ENCODE assay signal across 8 cellular contexts in the genomic region with DNA sequence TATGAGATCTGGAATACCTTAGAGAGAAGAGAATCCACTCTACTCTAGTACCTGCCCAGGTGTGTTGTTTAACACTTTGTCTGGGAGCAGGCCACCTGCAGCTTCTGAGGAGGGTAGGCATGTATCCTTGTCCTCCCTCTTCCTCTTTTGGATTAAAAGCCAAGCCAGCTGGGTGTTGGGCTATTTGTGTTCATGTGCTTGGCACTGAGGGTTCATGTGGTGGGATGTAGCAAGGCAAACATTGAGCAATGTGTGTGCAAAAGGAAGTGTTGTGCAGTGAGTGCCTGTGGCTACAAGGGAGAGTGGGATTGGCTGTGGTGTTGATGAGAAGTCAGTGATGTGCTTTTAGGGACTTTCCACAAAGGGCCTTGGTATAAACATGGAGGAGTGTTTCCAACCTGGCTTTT. TPM values are rescaled to one million over a fixed set of nuclear protein-coding genes. Genes with fewer than 3 reads are reported as not detected.
A peak's percentile ranks its signal among the peaks of the same experiment; 100 is the strongest.
DNase-seq lines count a peak whose midpoint lies in the region; ATAC-seq and TF ChIP-seq lines count a peak whose summit lies in the region.

No MANE protein-coding gene starts in this region.

- peaks cover 63% of the 10 kb centered on the region for H3K79me2 ChIP-seq in SK-N-SH (ENCODE audit: insufficient read depth)

- peak overlapping the region; percentile 82; the same call in 1 of the 2 replicates for H3K4me3 Mint-ChIP-seq in HFFc6
- no peak overlapping the region for H3K4me3 Mint-ChIP-seq in activated CD8-positive, alpha-beta T cell treated with anti-CD3 and anti-CD28 coated beads, Interleukin-2, amount 10 ng/mL, durations not matched to agents 7 days and 5 days

- TF ChIP-seq EP300 in SK-N-SH (IDR thresholded peaks at IDR 0.05; ENCODE audit: borderline replicate concordance in 1 of 2, low read depth in 1 of 2, low read length in 1 of 2): no peak

- H3K9me3 ChIP-seq in SK-N-SH: no peaks in the 10 kb centered on the region

- peaks cover 42% of the 10 kb centered on the region for H3K4me1 Mint-ChIP-seq in HFFc6 (ENCODE audit: low read depth)
- peaks cover 15% of the 10 kb centered on the region for H3K4me1 Mint-ChIP-seq in activated CD8-positive, alpha-beta T cell treated with anti-CD3 and anti-CD28 coated beads, Interleukin-2, amount 10 ng/mL, durations not matched to agents 7 days and 5 days (ENCODE audit: low read depth)

- peak; percentile 53 for ATAC-seq in activated CD8-positive, alpha-beta T cell treated with anti-CD3 and anti-CD28 coated beads, Interleukin-2, amount 10 ng/mL, durations not matched to agents 7 days and 5 days
- peak; percentile 69 for ATAC-seq in left ventricle myocardium superior
- no peak for ATAC-seq in HG03175 (IDR thresholded peaks at IDR 0.05; ENCODE audit: unreplicated experiment)

- no peak for TF ChIP-seq CTCF in HFFc6 (IDR thresholded peaks at IDR 0.05)
- TF ChIP-seq CTCF in SK-N-SH (IDR thresholded peaks at IDR 0.05): no peak

- no peak overlapping the region for H3K4me2 ChIP-seq in SK-N-SH

- H3K4me3 ChIP-seq in SK-N-SH (ENCODE audit: low read depth in 2 of 2, low read length in 1 of 2): no peak overlapping the region

- peaks cover 0 to 26% of the 10 kb centered on the region in 2 experiments; a peak in 2 of 4 replicates for H3K4me1 ChIP-seq in SK-N-SH (ENCODE audit: control insufficient read depth in 1 of 2, insufficient read depth in 2 of 2, low read depth in 1 of 2, low read length in 1 of 2)

- DNase-seq in CD1c-positive myeloid dendritic cell (ENCODE audit: extremely low spot score) (peak; percentile 93), HFFc6 (no peak), left ventricle myocardium superior (no peak), ureter (ENCODE audit: low spot score) (peak; percentile 45), NCI-H748 treated with DMSO at 0.1 percent for 48 hours (lab: John Stamatoyannopoulos, UW) (no peak), SK-N-SH (no peak)
- peak; percentile 29 for DNase-seq in activated CD8-positive, alpha-beta T cell treated with anti-CD3 and anti-CD28 coated beads, Interleukin-2, amount 10 ng/mL, durations not matched to agents 7 days and 5 days

- H3K9me3 Mint-ChIP-seq in HFFc6: no peaks in the 10 kb centered on the region
- H3K9me3 Mint-ChIP-seq in activated CD8-positive, alpha-beta T cell treated with anti-CD3 and anti-CD28 coated beads, Interleukin-2, amount 10 ng/mL, durations not matched to agents 7 days and 5 days (ENCODE audit: insufficient read depth): no peaks in the 10 kb centered on the region

- POLR2A ChIA-PET in activated CD8-positive, alpha-beta T cell treated with anti-CD3 and anti-CD28 coated beads, Interleukin-2, amount 10 ng/mL, durations not matched to agents 7 days and 5 days (lab: Charles Lee): no interaction called here
- POLR2A ChIA-PET in SK-N-SH (lab: Yijun Ruan, JAX): no interaction called here

- peaks cover 22% of the 10 kb centered on the region for H3F3A ChIP-seq in SK-N-SH (replicated peaks; ENCODE audit: insufficient read depth)

- no peak for TF ChIP-seq RAD21 in SK-N-SH (IDR thresholded peaks at IDR 0.05; ENCODE audit: low read length)

- CTCF ChIA-PET in activated CD8-positive, alpha-beta T cell treated with anti-CD3 and anti-CD28 coated beads, Interleukin-2, amount 10 ng/mL, durations not matched to agents 7 days and 5 days (lab: Charles Lee): no interaction called here
- CTCF ChIA-PET in SK-N-SH (lab: Yijun Ruan, JAX): no interaction called here

- intact Hi-C loops in left ventricle myocardium superior (cut with micrococcal nuclease): no loop called here

- H3K27me3 ChIP-seq in SK-N-SH (ENCODE audit: insufficient read depth): no peaks in the 10 kb centered on the region

- peak overlapping the region; percentile 97 for H3K27ac Mint-ChIP-seq in HFFc6
- peak overlapping the region; percentile 26 for H3K27ac Mint-ChIP-seq in activated CD8-positive, alpha-beta T cell treated with anti-CD3 and anti-CD28 coated beads, Interleukin-2, amount 10 ng/mL, durations not matched to agents 7 days and 5 days

- H3K27ac ChIP-seq in SK-N-SH (ENCODE audit: low read depth in 2 of 2, low read length in 1 of 2): peak overlapping the region in 1 of 2 experiments; percentile 98; a peak in 1 of 4 replicates

- H3K27me3 Mint-ChIP-seq in HFFc6 (ENCODE audit: insufficient read depth): peaks cover 2% of the 10 kb centered on the region; the same call in 1 of the 2 replicates
- no peaks in the 10 kb centered on the region for H3K27me3 Mint-ChIP-seq in activated CD8-positive, alpha-beta T cell treated with anti-CD3 and anti-CD28 coated beads, Interleukin-2, amount 10 ng/mL, durations not matched to agents 7 days and 5 days (ENCODE audit: low read depth)

- no peaks in the 10 kb centered on the region for H3K9me2 ChIP-seq in SK-N-SH

- H2AFZ ChIP-seq in SK-N-SH (ENCODE audit: low read depth): no peak overlapping the region

- peaks cover 16% of the 10 kb centered on the region for H3K36me3 Mint-ChIP-seq in HFFc6 (ENCODE audit: low read depth)
- H3K36me3 Mint-ChIP-seq in activated CD8-positive, alpha-beta T cell treated with anti-CD3 and anti-CD28 coated beads, Interleukin-2, amount 10 ng/mL, durations not matched to agents 7 days and 5 days (ENCODE audit: low read depth): peaks cover 16% of the 10 kb centered on the region

- H3K9ac ChIP-seq in SK-N-SH: no peak overlapping the region

- no peaks in the 10 kb centered on the region for H4K20me1 ChIP-seq in SK-N-SH (ENCODE audit: insufficient read depth)

- peaks cover 7 to 13% of the 10 kb centered on the region in 2 experiments for H3K36me3 ChIP-seq in SK-N-SH (replicated peaks in 1 of 2; ENCODE audit: control insufficient read depth in 1 of 2, insufficient read depth in 2 of 2, low read length in 1 of 2)

TF ChIP-seq in SK-N-SH, 30 proteins besides CTCF, POLR2A, EP300 and RAD21:
- TF ChIP-seq NFIC (IDR thresholded peaks at IDR 0.05; ENCODE audit: borderline replicate concordance) (no peak), TAF1 (IDR thresholded peaks at IDR 0.05; ENCODE audit: borderline replicate concordance, low read depth, low read length) (no peak), POLR2AphosphoS5 (IDR thresholded peaks at IDR 0.05; ENCODE audit: low read depth, low read length) (no peak)
TF ChIP-seq in SK-N-SH: peak in this region for 0.

RNA-seq across cellular contexts. Expression of gene TTLL4, which starts 23.0 kb away (rescaled TPM):
- total RNA-seq in HFFc6 (2021; fragmentation: NEBNext Ultra II Directional; extraction: Animal tissue kit (Norgen Biotek cat#: 25700)): 10 to 100 TPM; 16.1 to 19.6 (median 17.0) TPM
- total RNA-seq in activated CD8-positive, alpha-beta T cell treated with anti-CD3 and anti-CD28 coated beads, Interleukin-2, amount 10 ng/mL, durations not matched to agents 7 days and 5 days: 10 to 100 TPM; 25.8 to 27.7 TPM
- 4.6 TPM for total RNA-seq in left ventricle myocardium superior
- total RNA-seq in ureter: 39.1 TPM
- polyA plus RNA-seq in SK-N-SH (2012; rRNA removed): 15.6 and 18.6 TPM in 2 replicates
- 5.7 and 9.0 TPM in 2 replicates for polyA plus RNA-seq in SK-N-SH (2012; cell fraction: cytosol; rRNA removed)
- polyA plus RNA-seq in SK-N-SH (2012; cell fraction: nucleus; rRNA removed): 55.3 and 80.2 TPM in 2 replicates

RNA-seq across cellular contexts. Expression of gene CYP27A1, which starts 48.3 kb away (rescaled TPM):
- under 1 TPM in 4 of 6 experiments, not detected in 2; 0.18 to 0.26 (median 0.21) TPM for total RNA-seq in HFFc6 (2021; fragmentation: NEBNext Ultra II Directional; extraction: Animal tissue kit (Norgen Biotek cat#: 25700))
- total RNA-seq in activated CD8-positive, alpha-beta T cell treated with anti-CD3 and anti-CD28 coated beads, Interleukin-2, amount 10 ng/mL, durations not matched to agents 7 days and 5 days: not detected
- total RNA-seq in left ventricle myocardium superior (7.9 TPM), ureter (16.4 TPM)
- 0.18 and 0.54 TPM in 2 replicates for polyA plus RNA-seq in SK-N-SH (2012; rRNA removed)
- polyA plus RNA-seq in SK-N-SH (2012; cell fraction: cytosol; rRNA removed): 0.19 and 0.46 TPM in 2 replicates
- 0.66 and 0.76 TPM in 2 replicates for polyA plus RNA-seq in SK-N-SH (2012; cell fraction: nucleus; rRNA removed)

Comparison
In these comparisons a context has a peak if more than half of its experiments do, and no peak if none do; other contexts are left out.
1. DNase-seq: peak in CD1c-positive myeloid dendritic cell (single experiment), activated CD8-positive, alpha-beta T cell treated with anti-CD3 and anti-CD28 coated beads, Interleukin-2, amount 10 ng/mL, durations not matched to agents 7 days and 5 days (single experiment) and ureter (single experiment); none in HFFc6 (single experiment), left ventricle myocardium superior (single experiment), NCI-H748 treated with DMSO at 0.1 percent for 48 hours (single experiment) and SK-N-SH (single experiment).